In genomic region chr11:75239551-75240290, GRCh38 we compare ENCODE assay signal across 1 cellular context.
TF ChIP-seq lines count a peak whose summit lies in the region.

No MANE protein-coding gene starts in this region.

TF ChIP-seq in SK-N-SH, 30 proteins besides CTCF, POLR2A, EP300 and RAD21 (continued from another document):
- no peak for TF ChIP-seq TEAD4 (IDR thresholded peaks at IDR 0.05; ENCODE audit: borderline replicate concordance, insufficient read depth)
- no peak for TF ChIP-seq SMC3 (IDR thresholded peaks at IDR 0.05; ENCODE audit: low read depth, low read length)
- TF ChIP-seq ZBTB33 (IDR thresholded peaks at IDR 0.05; ENCODE audit: borderline replicate concordance, low read depth), result no peak
- no peak for TF ChIP-seq POLR2AphosphoS5 (IDR thresholded peaks at IDR 0.05; ENCODE audit: low read depth, low read length)
- no peak for TF ChIP-seq FOXM1 (IDR thresholded peaks at IDR 0.05; ENCODE audit: low read depth)
- TF ChIP-seq ELF1 (IDR thresholded peaks at IDR 0.05), result no peak
TF ChIP-seq in SK-N-SH: peak in this region for 0.
